ENCODE assay signal across 10 cellular contexts in the genomic region with DNA sequence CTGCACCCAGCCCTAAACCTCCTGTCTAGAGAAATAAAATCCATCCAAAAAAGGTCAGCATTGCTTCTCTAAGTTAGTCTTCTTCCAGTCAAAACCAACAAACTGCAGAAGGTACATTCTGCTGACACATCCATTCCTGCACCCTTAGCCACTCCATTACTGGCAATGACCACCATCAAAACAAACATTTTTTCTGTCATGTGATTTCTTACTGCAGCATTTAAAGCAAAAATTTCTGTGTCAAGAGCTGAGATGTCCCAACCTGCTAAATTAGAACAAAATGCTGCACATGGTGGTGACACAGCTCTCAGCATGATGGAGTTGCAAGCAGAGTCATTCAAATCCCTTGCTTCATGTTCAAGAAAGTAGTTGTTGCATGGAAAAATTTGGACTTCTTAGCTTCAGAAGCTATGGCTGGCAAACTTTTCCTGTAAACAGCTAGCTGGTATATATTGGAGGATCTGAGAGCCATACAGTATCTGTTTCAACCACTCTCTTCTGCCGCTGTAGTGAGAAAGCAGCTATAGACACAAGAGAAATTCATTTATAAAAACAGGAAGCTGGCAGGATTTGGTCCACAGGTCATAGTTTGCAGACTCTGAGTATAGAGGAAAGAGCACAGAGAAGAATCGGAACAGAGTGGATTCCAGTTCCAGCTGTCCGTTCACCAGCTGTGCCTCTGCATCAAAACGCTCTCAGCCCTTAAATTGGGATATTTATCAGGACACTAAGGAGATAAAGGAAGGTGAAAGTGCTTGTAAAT. TPM values are rescaled to one million over a fixed set of nuclear protein-coding genes. Genes with fewer than 3 reads are reported as not detected.
DNase-seq lines count a peak whose midpoint lies in the region; ATAC-seq and TF ChIP-seq lines count a peak whose summit lies in the region.
"Had no signal": no experiment of that assay in that cellular context is flagged by ENCODE, and none has a peak within 500 bp of the region (broad histone marks: within the 10 kb centered on the region; RNA-seq: fewer than 3 reads in every experiment).

No MANE protein-coding gene starts in this region.

- H3K36me3 ChIP-seq in SU-DHL-6 (ENCODE audit: low read length) (peaks cover 28% of the 10 kb centered on the region; the same call in 1 of the 2 replicates), testis (ENCODE audit: low read depth, missing control alignments) (no peaks in the 10 kb centered on the region)
- H3K36me3 ChIP-seq: pancreas had no signal

- H3K4me3 ChIP-seq in SU-DHL-6 (ENCODE audit: insufficient read depth, low read length, poor library complexity, severe bottlenecking) (no peak overlapping the region), mononuclear cell (ENCODE audit: low read length) (peak overlapping the region; percentile 3), testis (no peak overlapping the region), dorsolateral prefrontal cortex (no peak overlapping the region)
- H3K4me3 ChIP-seq: pancreas had no signal

- intact Hi-C loops in testis (cut with DNase I; ENCODE audit: low total_unique reads), result no loop called here
- intact Hi-C loops in dorsolateral prefrontal cortex (cut with DNase I), result no loop called here

- H3K9me3 ChIP-seq in SU-DHL-6 (ENCODE audit: insufficient read depth, low read length), result no peaks in the 10 kb centered on the region
- H3K9me3 ChIP-seq in mononuclear cell (ENCODE audit: low read depth, low read length), result no peaks in the 10 kb centered on the region
- no peaks in the 10 kb centered on the region for H3K9me3 ChIP-seq in testis
- H3K9me3 ChIP-seq: pancreas had no signal

- H3K27ac ChIP-seq in SU-DHL-6 (ENCODE audit: low read depth, low read length), result peak overlapping the region; percentile 19
- no peak overlapping the region for H3K27ac ChIP-seq in testis
- peak overlapping the region in 20 of 59 donors; percentile 4 to 67 (median 36) for H3K27ac ChIP-seq in dorsolateral prefrontal cortex

- no peaks in the 10 kb centered on the region for H4K20me1 ChIP-seq in SU-DHL-6 (ENCODE audit: low read depth, low read length)

- H3F3A ChIP-seq in SU-DHL-6 (ENCODE audit: insufficient read depth), result peaks cover 16% of the 10 kb centered on the region; the same call in 1 of the 2 replicates

- no peak overlapping the region for H3K9ac ChIP-seq in SU-DHL-6 (ENCODE audit: low read length)

- TF ChIP-seq CTCF in SU-DHL-6 (IDR thresholded peaks at IDR 0.05; ENCODE audit: insufficient read depth, low read length, poor library complexity, severe bottlenecking) (no peak), testis (IDR thresholded peaks at IDR 0.05) (no peak), dorsolateral prefrontal cortex (IDR thresholded peaks at IDR 0.05 in 54 of 56, conservative IDR thresholded peaks at IDR 0.05 in 2 of 56; ENCODE audit: low read depth in 1 of 56, partially characterized antibody in 56 of 56) (no peak)

- H3K27me3 ChIP-seq in SU-DHL-6 (ENCODE audit: low read length) (no peaks in the 10 kb centered on the region), mononuclear cell (ENCODE audit: insufficient read depth, low read length) (no peaks in the 10 kb centered on the region), testis (no peaks in the 10 kb centered on the region), dorsolateral prefrontal cortex (no peaks in the 10 kb centered on the region)
- H3K27me3 ChIP-seq: pancreas had no signal

- H3K4me1 ChIP-seq in mononuclear cell (ENCODE audit: insufficient read depth, low read length) (peaks cover 44% of the 10 kb centered on the region), testis (peaks cover 5% of the 10 kb centered on the region)
- H3K4me1 ChIP-seq: pancreas had no signal

- no peaks in the 10 kb centered on the region for H3K9me2 ChIP-seq in SU-DHL-6 (replicated peaks; ENCODE audit: insufficient read depth, low read length)

- DNase-seq in EL (peak; percentile 60), testis (no peak), dorsolateral prefrontal cortex (no peak)
- no peak for DNase-seq in activated T-cell treated with anti-CD3 and anti-CD28 coated beads, Interleukin-2, amount 50 U/mL, for 1 hour
- DNase-seq in activated naive CD4-positive, alpha-beta T cell treated with anti-CD3 and anti-CD28 coated beads, Interleukin-2, amount 50 U/mL, for 16 hours, result no peak
- DNase-seq: activated naive CD8-positive, alpha-beta T cell treated with anti-CD3 and anti-CD28 coated beads, Interleukin-2, amount 10 ng/mL, durations not matched to agents 7 days and 5 days; pancreas had no signal

- no peak overlapping the region for H3K4me2 ChIP-seq in SU-DHL-6 (ENCODE audit: low read depth, low read length, poor library complexity, severe bottlenecking)

- H3K79me2 ChIP-seq in SU-DHL-6 (ENCODE audit: insufficient read depth, low read length), result peaks cover 50% of the 10 kb centered on the region

- ATAC-seq in GM21786 (IDR thresholded peaks at IDR 0.05; ENCODE audit: unreplicated experiment), result peak; percentile 85

- WGBS in testis, 2 donors, result 38 to 48% methylated on average over 4 of the region's 4 CpGs

- H2AFZ ChIP-seq in SU-DHL-6 (ENCODE audit: low read depth, low read length, severe bottlenecking), result no peak overlapping the region

- TF ChIP-seq POLR2A in testis (IDR thresholded peaks at IDR 0.05), result no peak

RNA-seq across cellular contexts. Expression of gene RUBCNL, which starts 17.4 kb away (rescaled TPM):
- total RNA-seq in mononuclear cell (12.6 TPM), testis (10 to 100 TPM; 18.3 to 45.6 TPM), dorsolateral prefrontal cortex (10 to 100 TPM in 25 of 120 experiments, 1 to 10 TPM in 95; 2.7 to 14.6 (median 7.8) TPM)
- polyA plus RNA-seq in testis (ENCODE audit: insufficient read depth, low read depth, low replicate concordance), result 36.2 TPM
